In the genomic region with DNA sequence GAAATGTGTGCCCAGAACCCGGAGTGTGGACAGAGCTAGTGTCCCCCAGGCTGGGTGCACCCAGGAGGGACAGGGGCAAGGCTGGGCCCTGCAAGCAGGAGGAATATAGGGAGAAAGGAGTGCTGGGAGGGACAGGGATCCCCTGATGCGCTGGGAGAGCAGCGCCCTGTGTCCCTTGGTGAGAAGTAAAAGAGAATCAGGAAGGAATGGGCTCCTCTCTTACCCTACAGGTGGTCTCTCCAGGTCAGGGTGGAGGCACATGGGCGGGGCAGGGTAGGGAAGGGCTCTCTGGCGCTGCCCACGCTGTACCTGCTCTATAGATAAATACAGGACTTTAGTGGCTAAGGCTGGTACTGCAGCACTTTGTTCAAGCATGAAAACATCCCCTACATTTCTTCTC, we compare ENCODE assay signal across 9 cellular contexts.
DNase-seq lines count a peak whose midpoint lies in the region; ATAC-seq and TF ChIP-seq lines count a peak whose summit lies in the region.
"Had no signal": no experiment of that assay in that cellular context is flagged by ENCODE, and none has a peak within 500 bp of the region (broad histone marks: within the 10 kb centered on the region; RNA-seq: fewer than 3 reads in every experiment).

No MANE protein-coding gene starts in this region.

- no peak overlapping the region for H3K4me3 Mint-ChIP-seq in activated CD4-positive, alpha-beta T cell treated with anti-CD3 and anti-CD28 coated beads for 36 hours
- H3K4me3 Mint-ChIP-seq in T-cell (peak overlapping the region; percentile 62 to 80 (median 71)), neural progenitor cell (no peak overlapping the region)

- H3K4me1 Mint-ChIP-seq in activated CD4-positive, alpha-beta T cell treated with anti-CD3 and anti-CD28 coated beads for 36 hours, result peaks cover 52% of the 10 kb centered on the region
- H3K4me1 Mint-ChIP-seq in T-cell, result peaks cover 60 to 77% (median 65%) of the 10 kb centered on the region in 3 donors
- H3K4me1 Mint-ChIP-seq in neural progenitor cell, result peaks cover 9% of the 10 kb centered on the region

- peak; percentile 37 for DNase-seq in activated CD4-positive, alpha-beta T cell treated with anti-CD3 and anti-CD28 coated beads for 36 hours
- no peak for DNase-seq in activated CD4-positive, alpha-beta T cell treated with anti-CD3 and anti-CD28 coated beads for 1 hour
- peak in 12 of 34 experiments; percentile 4 to 32 (median 10) for DNase-seq in T-cell
- DNase-seq in neural progenitor cell (ENCODE audit: low spot score), result no peak
- no peak for DNase-seq in stimulated activated CD8-positive, alpha-beta memory T cell treated with anti-CD3 and anti-CD28 coated beads, Interleukin-4, amount 100 ng/mL, for 48 hours
- DNase-seq in C1 segment of cervical spinal cord (lab: John Stamatoyannopoulos, UW), result no peak
- DNase-seq in activated CD4-positive, alpha-beta T cell treated with anti-CD3 and anti-CD28 coated beads, Interleukin-2, amount 50 U/mL, for 4 hours, result no peak
- DNase-seq: NCI-H1694 treated with DMSO at 0.1 percent for 48 hours had no signal

- H3K27ac Mint-ChIP-seq in activated CD4-positive, alpha-beta T cell treated with anti-CD3 and anti-CD28 coated beads for 36 hours, result no peak overlapping the region
- H3K27ac Mint-ChIP-seq in T-cell (peak overlapping the region; percentile 84 to 85), neural progenitor cell (no peak overlapping the region)

- no peaks in the 10 kb centered on the region for H3K9me3 ChIP-seq in neural progenitor cell (ENCODE audit: low read depth)

- H3K27ac ChIP-seq in neural progenitor cell, result no peak overlapping the region

- H3F3A ChIP-seq in neural progenitor cell (ENCODE audit: low read depth), result no peaks in the 10 kb centered on the region

- CTCF ChIA-PET in activated CD4-positive, alpha-beta T cell treated with anti-CD3 and anti-CD28 coated beads for 36 hours (lab: Charles Lee), result interaction anchor here (1.0 kb wide), 1 partner anchor 10 kb away, joined by 3 read pairs; no protein-coding TSS in a partner anchor
- CTCF ChIA-PET in T-cell (lab: Charles Lee), result interaction anchor here (0.5 to 0.7 kb wide), 3 partner anchors 79 to 787 kb away, joined by 3 read pairs; no protein-coding TSS in a partner anchor

- no peaks in the 10 kb centered on the region for H3K36me3 ChIP-seq in neural progenitor cell

- no peaks in the 10 kb centered on the region for H3K79me2 ChIP-seq in neural progenitor cell (ENCODE audit: low read depth)

- no peaks in the 10 kb centered on the region for H3K4me1 ChIP-seq in neural progenitor cell

- peak; percentile 32 for TF ChIP-seq CTCF in neural progenitor cell (IDR thresholded peaks at IDR 0.05)

- H3K36me3 Mint-ChIP-seq in activated CD4-positive, alpha-beta T cell treated with anti-CD3 and anti-CD28 coated beads for 36 hours (ENCODE audit: low read depth), result no peaks in the 10 kb centered on the region
- H3K36me3 Mint-ChIP-seq in T-cell (no peaks in the 10 kb centered on the region), neural progenitor cell (peaks cover 3% of the 10 kb centered on the region)

- POLR2A ChIA-PET in activated CD4-positive, alpha-beta T cell treated with anti-CD3 and anti-CD28 coated beads for 36 hours (lab: Charles Lee), result interaction anchor here (0.6 kb wide), 1 partner anchor 184 kb away, joined by 3 read pairs; no protein-coding TSS in a partner anchor
- POLR2A ChIA-PET in T-cell (lab: Charles Lee), result no interaction called here

- intact Hi-C loops in activated CD4-positive, alpha-beta T cell treated with anti-CD3 and anti-CD28 coated beads for 36 hours (cut with DNase I, micrococcal nuclease), result loop anchor here in 1 of 2 experiments (2.0 kb wide), 1 partner anchor 58 kb away; no protein-coding TSS in a partner anchor

- H3K27me3 ChIP-seq in neural progenitor cell, result no peaks in the 10 kb centered on the region

- no peaks in the 10 kb centered on the region for H3K27me3 Mint-ChIP-seq in activated CD4-positive, alpha-beta T cell treated with anti-CD3 and anti-CD28 coated beads for 36 hours
- H3K27me3 Mint-ChIP-seq in T-cell (no peaks in the 10 kb centered on the region), neural progenitor cell (ENCODE audit: insufficient read depth, low read depth) (peaks cover 4% of the 10 kb centered on the region)

- H2AFZ ChIP-seq in neural progenitor cell (replicated peaks), result no peak overlapping the region

- no peaks in the 10 kb centered on the region for H4K20me1 ChIP-seq in neural progenitor cell (ENCODE audit: low read depth)

- ATAC-seq in activated CD4-positive, alpha-beta T cell treated with anti-CD3 and anti-CD28 coated beads for 36 hours, result peak; percentile 74
- ATAC-seq in HG02678 (IDR thresholded peaks at IDR 0.05; ENCODE audit: unreplicated experiment), result peak; percentile 46
- peak; percentile 40 to 52 (median 44) for ATAC-seq in T-cell (replicated peaks in 1 of 4)

- H3K4me3 ChIP-seq in neural progenitor cell, result no peak overlapping the region

- H3K9ac ChIP-seq in neural progenitor cell, result no peak overlapping the region

- H3K9me3 Mint-ChIP-seq in activated CD4-positive, alpha-beta T cell treated with anti-CD3 and anti-CD28 coated beads for 36 hours (ENCODE audit: low read depth), result no peaks in the 10 kb centered on the region
- H3K9me3 Mint-ChIP-seq in T-cell (no peaks in the 10 kb centered on the region), neural progenitor cell (peaks cover 2% of the 10 kb centered on the region)

- H3K4me2 ChIP-seq in neural progenitor cell, result no peak overlapping the region

Comparison
In these comparisons a context has a peak if more than half of its experiments do, and no peak if none do; other contexts are left out.
1. H3K27ac Mint-ChIP-seq: peak in T-cell (2 of 2); none in activated CD4-positive, alpha-beta T cell treated with anti-CD3 and anti-CD28 coated beads for 36 hours (single experiment) and neural progenitor cell (single experiment).
2. H3K4me3 Mint-ChIP-seq: peak in T-cell (3 of 3); none in activated CD4-positive, alpha-beta T cell treated with anti-CD3 and anti-CD28 coated beads for 36 hours (single experiment) and neural progenitor cell (single experiment).
3. Peak in every context shown above with its lines, with median percentiles within 50 percentile points of each other: ATAC-seq.